In the genomic region with DNA sequence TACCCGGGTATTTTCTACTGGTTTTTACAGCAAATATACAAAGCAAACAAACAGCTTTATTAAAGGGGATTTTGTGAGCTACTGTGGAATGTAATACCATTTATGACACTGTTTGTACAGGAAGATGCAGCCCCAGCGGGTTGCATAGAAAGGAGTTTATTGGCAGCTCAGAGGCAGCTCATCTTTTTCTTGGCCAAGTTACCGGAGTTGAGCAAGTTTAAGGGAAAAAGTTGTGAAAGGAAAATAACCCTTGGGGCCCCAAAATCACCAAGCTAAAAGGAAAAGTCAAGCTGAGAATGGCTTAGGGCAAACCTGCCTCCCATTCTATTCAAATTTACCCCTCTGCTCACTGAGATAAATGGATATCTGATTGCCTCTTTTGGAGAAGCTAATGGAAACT, we compare ENCODE assay signal across 15 cellular contexts.
DNase-seq lines count a peak whose midpoint lies in the region; ATAC-seq and TF ChIP-seq lines count a peak whose summit lies in the region.
"Had no signal": no experiment of that assay in that cellular context is flagged by ENCODE, and none has a peak within 500 bp of the region (broad histone marks: within the 10 kb centered on the region; RNA-seq: fewer than 3 reads in every experiment).

No MANE protein-coding gene starts in this region.

- intact Hi-C loops in adrenal gland (cut with DNase I), result no loop called here

- H3K4me3 ChIP-seq in adrenal gland, result no peak overlapping the region
- H3K4me3 ChIP-seq in fibroblast of villous mesenchyme (ENCODE audit: low read depth, low read length), result no peak overlapping the region
- H3K4me3 ChIP-seq: SJCRH30 had no signal

- no peaks in the 10 kb centered on the region for H3K27me3 ChIP-seq in adrenal gland
- H3K27me3 ChIP-seq: SJCRH30 had no signal

- 26 to 37% (median 29%) methylated on average over 3 of the region's 3 CpGs for WGBS in adrenal gland, 4 donors

- TF ChIP-seq CTCF in adrenal gland (IDR thresholded peaks at IDR 0.05) (no peak), fibroblast of villous mesenchyme (IDR thresholded peaks at IDR 0.05; ENCODE audit: insufficient read depth, low read depth, low read length) (no peak), osteocyte (IDR thresholded peaks at IDR 0.05) (no peak)

- no peak overlapping the region for H3K4me3 Mint-ChIP-seq in osteocyte (ENCODE audit: unreplicated experiment)
- H3K4me3 Mint-ChIP-seq: activated naive CD8-positive, alpha-beta T cell treated with anti-CD3 and anti-CD28 coated beads, Interleukin-2, amount 50 U/mL, for 24 hours; naive B cell had no signal

- H3K27me3 Mint-ChIP-seq in osteocyte (ENCODE audit: unreplicated experiment), result no peaks in the 10 kb centered on the region
- H3K27me3 Mint-ChIP-seq: activated naive CD8-positive, alpha-beta T cell treated with anti-CD3 and anti-CD28 coated beads, Interleukin-2, amount 50 U/mL, for 24 hours; naive B cell had no signal

- DNase-seq in DMS53 treated with DMSO at 0.1 percent for 48 hours (lab: John Stamatoyannopoulos, UW; ENCODE audit: unreplicated experiment) (peak; percentile 38), adrenal gland (peak in 3 of 7 donors; percentile 27 to 60 (median 35)), fibroblast of villous mesenchyme (ENCODE audit: low read depth) (peak; percentile 70), osteocyte (ENCODE audit: extremely low spot score, unreplicated experiment) (no peak), mesenteric fat pad (ENCODE audit: low spot score) (no peak)
- DNase-seq: activated CD8-positive, alpha-beta memory T cell treated with anti-CD3 and anti-CD28 coated beads, Interleukin-2, amount 50 U/mL, for 48 hours; activated naive CD8-positive, alpha-beta T cell treated with anti-CD3 and anti-CD28 coated beads, Interleukin-2, amount 50 U/mL, for 24 hours; GF-D8; naive B cell; NCI-H1417; NCI-H69; SJCRH30 had no signal

- peaks cover 25% of the 10 kb centered on the region for H3K36me3 Mint-ChIP-seq in osteocyte (ENCODE audit: unreplicated experiment)

- peaks cover 8% of the 10 kb centered on the region for H3K9me3 Mint-ChIP-seq in osteocyte (ENCODE audit: unreplicated experiment)

- H3K27ac Mint-ChIP-seq in osteocyte (ENCODE audit: unreplicated experiment), result peak overlapping the region; percentile 9
- H3K27ac Mint-ChIP-seq: activated naive CD8-positive, alpha-beta T cell treated with anti-CD3 and anti-CD28 coated beads, Interleukin-2, amount 50 U/mL, for 24 hours; naive B cell had no signal

- H3K27ac ChIP-seq in adrenal gland, result peak overlapping the region in 3 of 5 donors; percentile 6 to 39 (median 37)
- H3K27ac ChIP-seq: SJCRH30 had no signal

- peaks cover 0 to 3% of the 10 kb centered on the region in 2 donors for H3K36me3 ChIP-seq in adrenal gland (replicated peaks in 1 of 2)
- H3K36me3 ChIP-seq: SJCRH30 had no signal

- peaks cover 0 to 15% of the 10 kb centered on the region in 2 donors for H3K4me1 ChIP-seq in adrenal gland (replicated peaks in 1 of 2)
- H3K4me1 ChIP-seq: SJCRH30 had no signal

- ATAC-seq in GM21447 (IDR thresholded peaks at IDR 0.05; ENCODE audit: unreplicated experiment) (no peak), GM21381 (IDR thresholded peaks at IDR 0.05; ENCODE audit: unreplicated experiment) (no peak), HG03520 (IDR thresholded peaks at IDR 0.05; ENCODE audit: unreplicated experiment) (no peak)
- ATAC-seq: activated naive CD8-positive, alpha-beta T cell treated with anti-CD3 and anti-CD28 coated beads, Interleukin-2, amount 50 U/mL, for 24 hours had no signal

- H3K4me1 Mint-ChIP-seq in osteocyte (ENCODE audit: unreplicated experiment), result peaks cover 20% of the 10 kb centered on the region
- H3K4me1 Mint-ChIP-seq: activated naive CD8-positive, alpha-beta T cell treated with anti-CD3 and anti-CD28 coated beads, Interleukin-2, amount 50 U/mL, for 24 hours; naive B cell had no signal

- no peak for TF ChIP-seq POLR2A in adrenal gland (IDR thresholded peaks at IDR 0.05)

- peaks cover 0 to 7% (median 0%) of the 10 kb centered on the region in 3 donors for H3K9me3 ChIP-seq in adrenal gland (replicated peaks in 1 of 3)
- H3K9me3 ChIP-seq: SJCRH30 had no signal

Comparison
In these comparisons a context has a peak if more than half of its experiments do, and no peak if none do; other contexts are left out.
1. DNase-seq: peak in DMS53 treated with DMSO at 0.1 percent for 48 hours (single experiment) and fibroblast of villous mesenchyme (single experiment); none in osteocyte (single experiment) and mesenteric fat pad (single experiment).